Comparison of ENCODE assay signal across 9 cellular contexts in the genomic region with DNA sequence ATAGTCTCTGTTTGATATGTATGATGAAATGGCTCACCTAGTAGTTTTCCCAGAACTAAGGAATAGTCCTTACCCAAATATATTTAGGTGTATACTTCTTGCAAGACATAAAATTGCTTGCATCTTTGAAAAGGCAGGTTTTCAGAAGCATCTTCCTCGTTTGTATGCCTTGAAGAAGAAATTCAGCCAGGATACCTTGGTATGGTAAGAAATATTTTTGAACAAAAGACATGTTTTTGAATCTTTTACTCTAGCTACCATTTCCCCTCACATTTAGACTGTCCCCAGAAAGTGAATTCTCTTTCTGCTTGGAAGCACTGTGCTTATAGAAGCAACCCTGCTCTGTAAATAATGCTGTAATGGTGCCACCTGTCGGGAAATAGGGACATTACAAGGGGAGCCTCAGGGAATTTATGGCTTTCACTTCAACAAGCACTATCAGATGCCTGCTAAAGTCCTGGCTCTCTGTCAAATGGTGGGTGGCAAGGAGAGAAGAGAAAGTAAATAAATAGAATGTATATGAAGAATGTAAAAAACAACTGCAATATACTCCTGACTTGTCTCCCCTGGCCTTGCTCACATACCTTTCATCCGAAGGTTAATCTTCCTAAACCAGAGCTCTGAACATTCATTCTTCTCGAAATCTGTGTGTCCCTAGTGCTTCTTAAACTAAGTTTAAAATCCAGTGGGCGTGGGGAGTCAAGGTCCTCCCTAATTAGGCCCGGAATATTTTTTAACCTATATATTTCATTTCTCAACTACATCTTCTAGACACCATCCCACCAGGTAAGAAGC. TPM values are rescaled to one million over a fixed set of nuclear protein-coding genes. Genes with fewer than 3 reads are reported as not detected.
DNase-seq lines count a peak whose midpoint lies in the region; ATAC-seq, FAIRE-seq and TF ChIP-seq lines count a peak whose summit lies in the region.
"Had no signal": no experiment of that assay in that cellular context is flagged by ENCODE, and none has a peak within 500 bp of the region (broad histone marks: within the 10 kb centered on the region; RNA-seq: fewer than 3 reads in every experiment).

No MANE protein-coding gene starts in this region.

- H3K9me3 ChIP-seq in adrenal gland (replicated peaks in 1 of 3) = no peaks in the 10 kb centered on the region

- TF ChIP-seq CTCF in C4-2B (conservative IDR thresholded peaks at IDR 0.05) (peak; percentile 94), adrenal gland (IDR thresholded peaks at IDR 0.05) (peak; percentile 74 to 87 (median 83))

- ATAC-seq in left ventricle myocardium superior = peak; percentile 77
- ATAC-seq in sciatic nerve = peak; percentile 69
- no peak for ATAC-seq in GM21367 (IDR thresholded peaks at IDR 0.05; ENCODE audit: unreplicated experiment)

- WGBS in adrenal gland, 4 donors = 40 to 42% (median 41%) methylated on average over 6 of the region's 6 CpGs

- H3K4me1 ChIP-seq in adrenal gland (replicated peaks in 1 of 2) = peaks cover 14 to 24% of the 10 kb centered on the region in 2 donors

- H3K4me3 ChIP-seq in adrenal gland = no peak overlapping the region

- FAIRE-seq in GM19239 (lab: Jason Lieb, UNC) = peak; percentile 93

- H3K36me3 ChIP-seq in adrenal gland (replicated peaks in 1 of 2) = no peaks in the 10 kb centered on the region

- TF ChIP-seq POLR2A in adrenal gland (IDR thresholded peaks at IDR 0.05) = no peak

- H3K27ac ChIP-seq in C4-2B (no peak overlapping the region), adrenal gland (peak overlapping the region in 1 of 5 donors; percentile 15)

- DNase-seq in GM19239 (ENCODE audit: insufficient read length, low spot score) (no peak), NAMALWA (ENCODE audit: low spot score) (peak; percentile 87), T follicular helper cell (ENCODE audit: low read depth) (peak; percentile 56), adrenal gland (peak; percentile 65 to 96 (median 75)), left ventricle myocardium superior (no peak), sciatic nerve (ENCODE audit: low spot score) (peak; percentile 78)

- no peaks in the 10 kb centered on the region for H3K27me3 ChIP-seq in adrenal gland

- intact Hi-C loops in adrenal gland (cut with DNase I) (loop anchor here (10.0 kb wide), 1 partner anchor 265 kb away; no protein-coding TSS in a partner anchor), left ventricle myocardium superior (cut with micrococcal nuclease) (no loop called here), sciatic nerve (cut with DNase I) (no loop called here)

RNA-seq across cellular contexts. Expression of gene CCDC184, which starts 6.1 kb away (rescaled TPM):
- total RNA-seq in adrenal gland (10 to 100 TPM in 2 of 8 donors, 1 to 10 TPM in 6; 2.3 to 12.8 (median 8.5) TPM), left ventricle myocardium superior (1.1 TPM), sciatic nerve (6.1 TPM)
- polyA plus RNA-seq in adrenal gland = 1 to 10 TPM; 3.6 to 6.2 (median 5.7) TPM

RNA-seq across cellular contexts. Expression of gene OR10AD1, which starts 13.6 kb away (rescaled TPM):
- total RNA-seq in adrenal gland (not detected), left ventricle myocardium superior (not detected), sciatic nerve (not detected)
- under 1 TPM in 1 of 3 donors, not detected in 2; 0.16 TPM for polyA plus RNA-seq in adrenal gland
- polyA plus RNA-seq: IgD-negative memory B cell had no signal

RNA-seq across cellular contexts. Expression of gene ASB8, which starts 32.2 kb away (rescaled TPM):
- total RNA-seq in adrenal gland (10 to 100 TPM; 29.5 to 69.8 (median 49.5) TPM), left ventricle myocardium superior (89.0 TPM), sciatic nerve (36.0 TPM)
- 10 to 100 TPM; 13.9 to 68.8 (median 15.5) TPM for polyA plus RNA-seq in adrenal gland

Comparison
In these comparisons a context has a peak if more than half of its experiments do, and no peak if none do; other contexts are left out.
1. DNase-seq: peak in NAMALWA (single experiment), T follicular helper cell (single experiment), adrenal gland (7 of 7) and sciatic nerve (single experiment); none in GM19239 (single experiment) and left ventricle myocardium superior (single experiment).
2. intact Hi-C loops: an anchor here in adrenal gland (10.0 kb wide); none called in left ventricle myocardium superior and sciatic nerve.